ENCODE assay signal across 10 cellular contexts in genomic region chr12:98352218-98352811, GRCh38.
DNase-seq lines count a peak whose midpoint lies in the region; ATAC-seq, FAIRE-seq and TF ChIP-seq lines count a peak whose summit lies in the region.
"Had no signal": no experiment of that assay in that cellular context is flagged by ENCODE, and none has a peak within 500 bp of the region (broad histone marks: within the 10 kb centered on the region; RNA-seq: fewer than 3 reads in every experiment).

No MANE protein-coding gene starts in this region.

- POLR2A ChIA-PET in PC-9 (lab: Charles Lee; ENCODE audit: unreplicated experiment): no interaction called here

- no peak for TF ChIP-seq CTCF in GM23338 (conservative IDR thresholded peaks at IDR 0.05; ENCODE audit: low read depth in 2 of 2)
- TF ChIP-seq CTCF in PC-9 (conservative IDR thresholded peaks at IDR 0.05): no peak

- peak; percentile 75 for DNase-seq in GM03348 (ENCODE audit: low spot score)
- DNase-seq in GM23338 (ENCODE audit: low spot score): no peak
- peak in 1 of 2 experiments; percentile 67 for DNase-seq in PC-9
- peak; percentile 48 for DNase-seq in iPS-NIHi7 (ENCODE audit: extremely low spot score)
- DNase-seq in NCI-H2029 (lab: John Stamatoyannopoulos, UW): no peak
- DNase-seq in GM12892 (ENCODE audit: insufficient read length): no peak
- no peak for DNase-seq in effector memory CD4-positive, alpha-beta T cell
- DNase-seq in NCI-H187 (lab: John Stamatoyannopoulos, UW): no peak
- DNase-seq: central memory CD4-positive, alpha-beta T cell; naive thymus-derived CD4-positive, alpha-beta T cell had no signal

- H4K20me1 ChIP-seq in GM23338 (replicated peaks; ENCODE audit: insufficient read depth) (no peaks in the 10 kb centered on the region), PC-9 (ENCODE audit: insufficient read depth) (no peaks in the 10 kb centered on the region)

- no TSS peak for BruUV-seq in PC-9 (replicated peaks; lab: Mats Ljungman, UMichigan)

- H3F3A ChIP-seq in GM23338 (replicated peaks; ENCODE audit: low read depth) (no peaks in the 10 kb centered on the region), PC-9 (ENCODE audit: insufficient read depth, low read depth) (no peaks in the 10 kb centered on the region)

- intact Hi-C loops in PC-9 (cut with micrococcal nuclease; ENCODE audit: unreplicated experiment): no loop called here

- ATAC-seq in GM23338: no peak
- ATAC-seq: naive thymus-derived CD4-positive, alpha-beta T cell had no signal

- TF ChIP-seq POLR2A in GM12892 (IDR thresholded peaks at IDR 0.05; ENCODE audit: low read depth, low read length): no peak

- H3K4me2 ChIP-seq in GM23338 (no peak overlapping the region), PC-9 (peak overlapping the region; percentile 17)

- H3K4me1 ChIP-seq in GM23338 (ENCODE audit: insufficient read depth) (peaks cover 7% of the 10 kb centered on the region; the same call in 1 of the 2 replicates), PC-9 (replicated peaks; ENCODE audit: insufficient read depth) (peaks cover 4% of the 10 kb centered on the region; the same call in 1 of the 2 replicates)
- no peaks in the 10 kb centered on the region for H3K4me1 ChIP-seq in effector memory CD4-positive, alpha-beta T cell (ENCODE audit: control insufficient read depth, insufficient read depth, low read length, poor library complexity, severe bottlenecking)

- H3K36me3 ChIP-seq in GM23338 (ENCODE audit: insufficient read depth) (no peaks in the 10 kb centered on the region), PC-9 (ENCODE audit: low read depth) (no peaks in the 10 kb centered on the region)
- no peaks in the 10 kb centered on the region for H3K36me3 ChIP-seq in effector memory CD4-positive, alpha-beta T cell (ENCODE audit: control insufficient read depth, insufficient read depth, low read length)

- no peak overlapping the region for H3K27ac ChIP-seq in GM23338 (ENCODE audit: low read depth)
- H3K27ac ChIP-seq in PC-9: no peak overlapping the region
- no peak overlapping the region for H3K27ac ChIP-seq in effector memory CD4-positive, alpha-beta T cell (ENCODE audit: insufficient read depth, low read length, poor library complexity, severe bottlenecking)

- H3K9me2 ChIP-seq in GM23338 (ENCODE audit: insufficient read depth): no peaks in the 10 kb centered on the region; the same call in 1 of the 2 replicates
- H3K9me2 ChIP-seq in PC-9 (ENCODE audit: insufficient read depth): no peaks in the 10 kb centered on the region

- H3K36me3 Mint-ChIP-seq in GM23338 (ENCODE audit: low read depth): no peaks in the 10 kb centered on the region
- H3K36me3 Mint-ChIP-seq: naive thymus-derived CD4-positive, alpha-beta T cell had no signal

- H3K79me2 ChIP-seq in GM23338 (replicated peaks; ENCODE audit: insufficient read depth) (no peaks in the 10 kb centered on the region), PC-9 (ENCODE audit: low read depth) (no peaks in the 10 kb centered on the region)

- no peak overlapping the region for H3K27ac Mint-ChIP-seq in GM23338
- H3K27ac Mint-ChIP-seq: naive thymus-derived CD4-positive, alpha-beta T cell had no signal

- H3K4me3 ChIP-seq in GM23338: no peak overlapping the region
- H3K4me3 ChIP-seq in PC-9: no peak overlapping the region
- H3K4me3 ChIP-seq in effector memory CD4-positive, alpha-beta T cell (ENCODE audit: insufficient read depth, low read depth, low read length, poor library complexity, severe bottlenecking): no peak overlapping the region

- no peaks in the 10 kb centered on the region for H3K27me3 Mint-ChIP-seq in GM23338 (ENCODE audit: insufficient read depth, low read depth, poor library complexity)

- no peaks in the 10 kb centered on the region for H3K9me3 Mint-ChIP-seq in GM23338
- H3K9me3 Mint-ChIP-seq: naive thymus-derived CD4-positive, alpha-beta T cell had no signal

- H2AFZ ChIP-seq in GM23338: peak overlapping the region; percentile 52; the same call in 1 of the 2 replicates
- H2AFZ ChIP-seq in PC-9: no peak overlapping the region

- H3K27me3 ChIP-seq in GM23338 (ENCODE audit: insufficient read depth) (no peaks in the 10 kb centered on the region), PC-9 (ENCODE audit: insufficient read depth, low read depth) (no peaks in the 10 kb centered on the region)
- H3K27me3 ChIP-seq in effector memory CD4-positive, alpha-beta T cell (replicated peaks; ENCODE audit: control insufficient read depth, insufficient read depth, low read length, poor library complexity, severe bottlenecking): no peaks in the 10 kb centered on the region

- no peak overlapping the region for H3K4me3 Mint-ChIP-seq in GM23338
- H3K4me3 Mint-ChIP-seq: naive thymus-derived CD4-positive, alpha-beta T cell had no signal

- no peaks in the 10 kb centered on the region for H3K9me3 ChIP-seq in PC-9 (ENCODE audit: insufficient read depth, low read depth)
- no peaks in the 10 kb centered on the region for H3K9me3 ChIP-seq in effector memory CD4-positive, alpha-beta T cell (ENCODE audit: control insufficient read depth, low read length)

- no peak for FAIRE-seq in GM12892 (lab: Jason Lieb, UNC)

- CTCF ChIA-PET in PC-9 (lab: Charles Lee): no interaction called here

- peaks cover 8% of the 10 kb centered on the region for H3K4me1 Mint-ChIP-seq in GM23338
- H3K4me1 Mint-ChIP-seq: naive thymus-derived CD4-positive, alpha-beta T cell had no signal

TF ChIP-seq in GM23338, 12 proteins besides CTCF, POLR2A, EP300 and RAD21:
- no peak for TF ChIP-seq NANOG (IDR thresholded peaks at IDR 0.05; ENCODE audit: borderline replicate concordance)

Comparison
In these comparisons a context has a peak if more than half of its experiments do, and no peak if none do; other contexts are left out.
1. DNase-seq: peak in GM03348 (single experiment) and iPS-NIHi7 (single experiment); none in GM23338 (single experiment), NCI-H2029 (single experiment), GM12892 (single experiment), effector memory CD4-positive, alpha-beta T cell (0 of 3) and NCI-H187 (0 of 2).